In the genomic region with DNA sequence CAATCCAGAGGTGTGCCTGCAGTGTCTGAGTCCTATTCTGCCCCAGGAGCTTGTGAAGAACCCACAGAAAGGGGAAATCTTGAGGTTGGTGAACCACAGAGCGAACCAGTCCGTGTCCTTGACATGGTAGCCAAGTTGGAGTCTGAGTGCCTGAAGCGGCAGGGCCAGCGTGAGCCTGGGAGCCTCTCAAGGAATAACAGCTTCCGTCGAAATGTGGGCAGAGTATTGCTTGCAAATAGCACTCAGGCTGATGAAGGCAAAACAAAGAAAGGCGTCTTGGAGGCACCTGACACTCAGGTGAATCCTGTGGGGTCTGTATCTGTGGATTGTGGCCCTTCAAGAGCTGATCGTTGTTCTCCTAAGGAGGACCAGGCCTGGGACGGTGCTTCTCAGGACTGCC, we compare ENCODE assay signal across 27 cellular contexts.
"Had no signal": no experiment of that assay in that cellular context is flagged by ENCODE, and none has a peak within 500 bp of the region (broad histone marks: within the 10 kb centered on the region; RNA-seq: fewer than 3 reads in every experiment).

No MANE protein-coding gene starts in this region.

- H3K4me1 ChIP-seq: right lobe of liver, uterus had no signal

- H3K4me3 ChIP-seq: esophagus squamous epithelium, left lung, lower lobe of right lung, ovary, right lobe of liver, testis, uterus had no signal

- ATAC-seq: left lung; lower lobe of right lung; right lobe of liver; stimulated activated naive CD8-positive, alpha-beta T cell treated with anti-CD3 and anti-CD28 coated beads, Interleukin-15, Interleukin-2, amounts not matched to agents 100 U/mL and 50 U/mL, for 24 hours had no signal

- H3K27ac ChIP-seq: brain microvascular endothelial cell, esophagus squamous epithelium, left lung, lower lobe of right lung, neutrophil, ovary, right lobe of liver, testis, uterus, WERI-Rb-1 had no signal

- H3K4me3 Mint-ChIP-seq: activated CD4-positive, alpha-beta memory T cell treated with anti-CD3 and anti-CD28 coated beads for 36 hours; activated CD4-positive, alpha-beta T cell treated with anti-CD3 and anti-CD28 coated beads, Interleukin-2, amount 10 ng/mL, durations not matched to agents 24 days and 14 days; activated naive CD8-positive, alpha-beta T cell treated with anti-CD3 and anti-CD28 coated beads, Interleukin-2, amount 10 ng/mL, durations not matched to agents 7 days and 5 days; activated T-helper 1 cell treated with anti-CD3 and anti-CD28 coated beads, Interleukin-12 subunit alpha, Interleukin-12 subunit beta, Interleukin-2, Interleukin-4 antibody, amounts not matched to agents 30 ng/mL and 10 ng/mL and 1 ng/mL, durations not matched to agents 14 hours and 24 hours and 36 hours; nephron had no signal

- H3K36me3 ChIP-seq: ovary, uterus had no signal

- DNase-seq: activated CD4-positive, alpha-beta memory T cell treated with anti-CD3 and anti-CD28 coated beads for 36 hours; activated CD4-positive, alpha-beta T cell treated with anti-CD3 and anti-CD28 coated beads, Interleukin-2, amount 10 ng/mL, durations not matched to agents 24 days and 14 days; activated CD4-positive, CD25-positive, alpha-beta regulatory T cell treated with anti-CD3 and anti-CD28 coated beads, Interleukin-2, amount 50 U/mL, for 72 hours; activated CD8-positive, alpha-beta memory T cell treated with anti-CD3 and anti-CD28 coated beads, Interleukin-2, amount 50 U/mL, for 4 hours; activated gamma-delta T cell; activated naive CD8-positive, alpha-beta T cell treated with anti-CD3 and anti-CD28 coated beads, Interleukin-2, amount 10 ng/mL, durations not matched to agents 7 days and 5 days; activated T-cell treated with anti-CD3 and anti-CD28 coated beads, Interleukin-2, amount 50 U/mL, for 1 hour; brain microvascular endothelial cell; cortex of kidney; esophagus squamous epithelium; foreskin melanocyte; left lung; lower lobe of right lung; mesenchymal stem cell; ovary; right lobe of liver; stimulated activated CD4-positive, alpha-beta T cell treated with anti-CD3 and anti-CD28 coated beads, Interleukin-4, amount 100 ng/mL, for 1 hour; stimulated activated naive CD8-positive, alpha-beta T cell treated with anti-CD3 and anti-CD28 coated beads, Interleukin-15, Interleukin-2, amounts not matched to agents 100 U/mL and 50 U/mL, for 24 hours; T-helper 1 cell; testis; trophoblast cell; uterus; WERI-Rb-1 had no signal

- H3K9me3 Mint-ChIP-seq: activated CD4-positive, alpha-beta memory T cell treated with anti-CD3 and anti-CD28 coated beads for 36 hours; activated CD4-positive, alpha-beta T cell treated with anti-CD3 and anti-CD28 coated beads, Interleukin-2, amount 10 ng/mL, durations not matched to agents 24 days and 14 days; activated naive CD8-positive, alpha-beta T cell treated with anti-CD3 and anti-CD28 coated beads, Interleukin-2, amount 10 ng/mL, durations not matched to agents 7 days and 5 days; activated T-helper 1 cell treated with anti-CD3 and anti-CD28 coated beads, Interleukin-12 subunit alpha, Interleukin-12 subunit beta, Interleukin-2, Interleukin-4 antibody, amounts not matched to agents 30 ng/mL and 10 ng/mL and 1 ng/mL, durations not matched to agents 14 hours and 24 hours and 36 hours; nephron had no signal

- H3K27me3 ChIP-seq: brain microvascular endothelial cell, esophagus squamous epithelium, left lung, neutrophil, ovary, right lobe of liver, testis, uterus had no signal

- H3K27me3 Mint-ChIP-seq: activated CD4-positive, alpha-beta memory T cell treated with anti-CD3 and anti-CD28 coated beads for 36 hours; activated CD4-positive, alpha-beta T cell treated with anti-CD3 and anti-CD28 coated beads, Interleukin-2, amount 10 ng/mL, durations not matched to agents 24 days and 14 days; activated naive CD8-positive, alpha-beta T cell treated with anti-CD3 and anti-CD28 coated beads, Interleukin-2, amount 10 ng/mL, durations not matched to agents 7 days and 5 days; progenitor cell of endocrine pancreas had no signal

- H3K27ac Mint-ChIP-seq: activated CD4-positive, alpha-beta memory T cell treated with anti-CD3 and anti-CD28 coated beads for 36 hours; activated naive CD8-positive, alpha-beta T cell treated with anti-CD3 and anti-CD28 coated beads, Interleukin-2, amount 10 ng/mL, durations not matched to agents 7 days and 5 days; activated T-helper 1 cell treated with anti-CD3 and anti-CD28 coated beads, Interleukin-12 subunit alpha, Interleukin-12 subunit beta, Interleukin-2, Interleukin-4 antibody, amounts not matched to agents 30 ng/mL and 10 ng/mL and 1 ng/mL, durations not matched to agents 14 hours and 24 hours and 36 hours had no signal

- H3K9me3 ChIP-seq: esophagus squamous epithelium, left lung, lower lobe of right lung, neutrophil, ovary, right lobe of liver, testis, uterus had no signal
